23 cellular contexts compared by ENCODE assay signal in genomic region chr12:82479511-82479910, GRCh38.
DNase-seq lines count a peak whose midpoint lies in the region; ATAC-seq and TF ChIP-seq lines count a peak whose summit lies in the region.
"Had no signal": no experiment of that assay in that cellular context is flagged by ENCODE, and none has a peak within 500 bp of the region (broad histone marks: within the 10 kb centered on the region; RNA-seq: fewer than 3 reads in every experiment).

No MANE protein-coding gene starts in this region.

- no peak overlapping the region for H2BK120ac ChIP-seq in H9 (ENCODE audit: low read depth, low read length, poor library complexity, severe bottlenecking)

- H3K9ac ChIP-seq in neural progenitor cell (no peak overlapping the region), H9 (ENCODE audit: extremely low read depth, insufficient read length, low read length) (no peak overlapping the region)
- H3K9ac ChIP-seq: BLaER1 had no signal

- H4K20me1 ChIP-seq in neural progenitor cell (ENCODE audit: low read depth) (no peaks in the 10 kb centered on the region), H9 (ENCODE audit: control insufficient read depth, insufficient read depth, insufficient read length) (no peaks in the 10 kb centered on the region)
- H4K20me1 ChIP-seq: BLaER1 had no signal

- H2BK20ac ChIP-seq in H9 (ENCODE audit: low read depth, low read length, poor library complexity, severe bottlenecking), result no peak overlapping the region

- H3K36me3 ChIP-seq in neural progenitor cell, result no peaks in the 10 kb centered on the region
- H3K36me3 ChIP-seq in upper lobe of left lung, result peaks cover 0 to 9% (median 0%) of the 10 kb centered on the region in 4 donors
- H3K36me3 ChIP-seq: adrenal gland, BLaER1, suprapubic skin had no signal

- H3K4me3 ChIP-seq in choroid plexus epithelial cell (ENCODE audit: low read depth, low read length) (no peak overlapping the region), neural progenitor cell (no peak overlapping the region), upper lobe of left lung (no peak overlapping the region)
- H3K4me3 ChIP-seq: adrenal gland, BLaER1, coronary artery, suprapubic skin had no signal

- no peaks in the 10 kb centered on the region for H3K27me3 ChIP-seq in neural progenitor cell
- H3K27me3 ChIP-seq in H9 (ENCODE audit: insufficient read depth, low read length), result no peaks in the 10 kb centered on the region
- no peaks in the 10 kb centered on the region for H3K27me3 ChIP-seq in upper lobe of left lung
- H3K27me3 ChIP-seq: adrenal gland, BLaER1, suprapubic skin had no signal

- H3K4me1 ChIP-seq in neural progenitor cell (peaks cover 11% of the 10 kb centered on the region), H9 (ENCODE audit: insufficient read depth, low read length) (no peaks in the 10 kb centered on the region), upper lobe of left lung (no peaks in the 10 kb centered on the region)
- H3K4me1 ChIP-seq: adrenal gland, BLaER1, suprapubic skin had no signal

- no peak overlapping the region for H4K8ac ChIP-seq in H9 (replicated peaks; ENCODE audit: insufficient read length, low read depth, low read length)

- no peaks in the 10 kb centered on the region for H3K23me2 ChIP-seq in H9 (ENCODE audit: insufficient read length, low read depth, low read length, poor library complexity, severe bottlenecking)

- H3K56ac ChIP-seq in H9 (ENCODE audit: insufficient read length, low read depth, low read length), result no peak overlapping the region

- no peak overlapping the region for H3K27ac Mint-ChIP-seq in neural progenitor cell
- no peak overlapping the region for H3K27ac Mint-ChIP-seq in H9
- H3K27ac Mint-ChIP-seq: activated T-helper 2 cell treated with anti-CD3 and anti-CD28 coated beads, Interferon-gamma antibody, Interleukin-2, Interleukin-4, amounts not matched to agents 10 μg/mL and 5 μg/mL and 100 μg/mL, durations not matched to agents 14 hours and 24 hours and 36 hours had no signal

- H3K4me2 ChIP-seq in neural progenitor cell (peak overlapping the region; percentile 13), H9 (ENCODE audit: insufficient read depth, insufficient read length, low read length) (no peak overlapping the region)
- H3K4me2 ChIP-seq: BLaER1 had no signal

- no peaks in the 10 kb centered on the region for H3K36me3 Mint-ChIP-seq in neural progenitor cell
- no peaks in the 10 kb centered on the region; a peak in 1 of 7 replicates for H3K36me3 Mint-ChIP-seq in H9 (ENCODE audit: insufficient read depth in 1 of 3, low read depth in 3 of 3)

- no peaks in the 10 kb centered on the region for H3F3A ChIP-seq in neural progenitor cell (ENCODE audit: low read depth)

- H3K4me3 Mint-ChIP-seq in neural progenitor cell (no peak overlapping the region), H9 (no peak overlapping the region)

- H4K91ac ChIP-seq in H9 (ENCODE audit: insufficient read length, low read depth, low read length), result no peak overlapping the region

- no peak overlapping the region for H4K5ac ChIP-seq in H9 (ENCODE audit: insufficient read length, low read depth, low read length)

- TF ChIP-seq EP300 in upper lobe of left lung (IDR thresholded peaks at IDR 0.05), result no peak

- no peak overlapping the region for H3T11ph ChIP-seq in H9 (ENCODE audit: low read length)

- H2AK5ac ChIP-seq in H9 (ENCODE audit: insufficient read length, low read length), result no peak overlapping the region

- H3K27ac ChIP-seq in neural progenitor cell, result peak overlapping the region; percentile 50
- no peak overlapping the region for H3K27ac ChIP-seq in H9 (ENCODE audit: insufficient read length, low read depth, low read length)
- no peak overlapping the region for H3K27ac ChIP-seq in upper lobe of left lung
- H3K27ac ChIP-seq: adrenal gland, BLaER1, coronary artery, epithelial cell of prostate, RWPE1, suprapubic skin had no signal

- H3K4me1 Mint-ChIP-seq in neural progenitor cell (no peaks in the 10 kb centered on the region), H9 (peaks cover 2 to 3% of the 10 kb centered on the region in 2 experiments)

- no peak overlapping the region for H2BK5ac ChIP-seq in H9 (ENCODE audit: insufficient read length, low read length)

- H3K14ac ChIP-seq in H9 (ENCODE audit: insufficient read depth, low read length), result no peak overlapping the region

- no peak for TF ChIP-seq POLR2A in upper lobe of left lung (IDR thresholded peaks at IDR 0.05)

- no peak overlapping the region for H3K4ac ChIP-seq in H9 (ENCODE audit: low read depth, low read length)

- TF ChIP-seq CTCF in choroid plexus epithelial cell (conservative IDR thresholded peaks at IDR 0.05; ENCODE audit: low read depth, low read length) (no peak), neural progenitor cell (IDR thresholded peaks at IDR 0.05) (no peak), H9 (conservative IDR thresholded peaks at IDR 0.05) (no peak), upper lobe of left lung (IDR thresholded peaks at IDR 0.05) (no peak)

- H3K9me3 ChIP-seq in neural progenitor cell (ENCODE audit: low read depth) (no peaks in the 10 kb centered on the region), H9 (ENCODE audit: control insufficient read depth, low read depth, low read length) (no peaks in the 10 kb centered on the region), upper lobe of left lung (no peaks in the 10 kb centered on the region)
- H3K9me3 ChIP-seq: adrenal gland, BLaER1, suprapubic skin had no signal

- H2AFZ ChIP-seq in neural progenitor cell (replicated peaks), result no peak overlapping the region
- no peak overlapping the region for H2AFZ ChIP-seq in H9 (ENCODE audit: low read length)

- DNase-seq in COR-L47 (lab: John Stamatoyannopoulos, UW), result peak; percentile 24
- DNase-seq in NCI-H226, result peak; percentile 77
- DNase-seq in choroid plexus epithelial cell (ENCODE audit: low read depth), result peak; percentile 48
- DNase-seq in neural progenitor cell (ENCODE audit: low spot score), result peak; percentile 20
- DNase-seq in H9, result no peak
- DNase-seq in NCI-H524 treated with DMSO at 0.1 percent for 48 hours (lab: John Stamatoyannopoulos, UW), result no peak
- DNase-seq in upper lobe of left lung, result no peak
- DNase-seq: activated CD8-positive, alpha-beta memory T cell treated with anti-CD3 and anti-CD28 coated beads for 24 hours; adrenal gland; DMS 273 treated with DMSO at 0.1 percent for 48 hours; head of caudate nucleus; kidney; NCI-H2107; stimulated activated CD4-positive, alpha-beta T cell treated with anti-CD3 and anti-CD28 coated beads, Interleukin-4, amount 100 ng/mL, for 1 hour; T-helper 1 cell had no signal

- H3K27me3 Mint-ChIP-seq in neural progenitor cell (ENCODE audit: insufficient read depth, low read depth) (no peaks in the 10 kb centered on the region), H9 (ENCODE audit: low read depth) (no peaks in the 10 kb centered on the region)

- WGBS in H9 (ENCODE audit: extremely low coverage, insufficient read length, low lambda C conversion rate), result no CpG with 5 or more reads among the region's 1 CpG
- WGBS in upper lobe of left lung, 2 donors, result 58 to 63% methylated on average over 1 of the region's 1 CpG

- no peaks in the 10 kb centered on the region for H3K79me2 ChIP-seq in neural progenitor cell (ENCODE audit: low read depth)
- H3K79me2 ChIP-seq in H9 (ENCODE audit: insufficient read depth, low read length), result no peaks in the 10 kb centered on the region

- ATAC-seq in upper lobe of left lung (ENCODE audit: low FRiP score in 2 of 2), result no peak
- no peak for ATAC-seq in GM21423 (IDR thresholded peaks at IDR 0.05; ENCODE audit: unreplicated experiment)
- ATAC-seq: sciatic nerve had no signal

- H3K9me3 Mint-ChIP-seq in neural progenitor cell (no peaks in the 10 kb centered on the region), H9 (0 out of 5 replicates have a peak, but pooled peaks cover 0 to under 1% of the 10 kb centered on the region in 2 experiments)

- no peak overlapping the region for H2BK15ac ChIP-seq in H9 (ENCODE audit: low read depth, low read length)

- no peaks in the 10 kb centered on the region for H3K79me1 ChIP-seq in H9 (ENCODE audit: insufficient read depth, low read depth, low read length, poor library complexity, severe bottlenecking)

- no peak overlapping the region for H3K23ac ChIP-seq in H9 (ENCODE audit: insufficient read length, low read depth, low read length)

- no peak overlapping the region for H2BK12ac ChIP-seq in H9 (ENCODE audit: insufficient read length, low read depth, low read length)

- H3K18ac ChIP-seq in H9 (ENCODE audit: insufficient read length, low read depth, low read length), result no peak overlapping the region

Comparison
In these comparisons a context has a peak if more than half of its experiments do, and no peak if none do; other contexts are left out.
1. DNase-seq: peak in COR-L47 (single experiment), NCI-H226 (single experiment), choroid plexus epithelial cell (single experiment) and neural progenitor cell (single experiment); none in H9 (single experiment), NCI-H524 treated with DMSO at 0.1 percent for 48 hours (single experiment) and upper lobe of left lung (0 of 2).